Comparison of ENCODE assay signal across 8 cellular contexts in the genomic region with DNA sequence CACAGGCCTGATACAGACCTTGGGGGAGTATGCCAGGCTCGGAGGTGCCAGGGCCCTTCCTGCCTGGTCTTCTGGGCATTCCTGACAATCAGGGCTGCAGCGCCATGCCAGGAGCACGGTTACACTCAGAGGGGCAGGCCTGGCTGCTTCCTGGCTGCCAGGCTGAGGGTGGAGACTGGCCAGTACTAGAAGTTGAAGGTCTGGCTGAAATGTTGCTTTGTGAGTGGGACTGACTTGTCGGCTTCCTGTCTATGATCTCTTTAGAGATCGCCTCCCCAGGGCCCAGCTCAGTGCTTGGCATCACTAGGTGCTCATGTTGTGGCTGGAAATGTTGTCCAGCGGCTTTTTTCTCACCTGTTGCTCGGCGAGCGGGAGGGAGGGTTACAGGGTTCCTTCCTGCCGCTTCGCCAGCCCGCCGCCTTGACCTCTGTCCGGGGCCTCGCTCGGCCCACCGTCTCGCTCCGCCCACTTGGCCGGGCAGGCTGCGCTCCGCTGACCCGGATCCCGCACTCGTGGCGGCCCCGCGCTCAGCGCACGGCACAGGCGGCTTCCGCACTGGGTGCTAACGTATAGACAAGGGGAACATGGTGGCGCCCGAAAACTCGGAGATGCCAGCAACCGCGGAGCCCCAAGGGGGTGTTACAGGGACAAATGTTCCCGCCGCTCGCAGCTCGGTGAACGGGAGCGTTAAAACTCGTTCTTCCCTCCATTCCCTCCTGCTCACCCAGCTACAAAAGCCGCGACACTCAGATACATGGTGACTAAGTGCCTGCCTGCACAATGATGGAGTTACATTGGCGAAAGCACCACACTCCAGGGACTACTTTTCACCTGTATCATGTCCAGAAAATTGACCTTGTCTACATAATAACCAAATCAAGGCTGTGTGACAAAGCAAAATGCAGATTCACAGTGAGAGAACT. TPM values are rescaled to one million over a fixed set of nuclear protein-coding genes. Genes with fewer than 3 reads are reported as not detected.
DNase-seq lines count a peak whose midpoint lies in the region; ATAC-seq and TF ChIP-seq lines count a peak whose summit lies in the region.

No MANE protein-coding gene starts in this region.

- peaks cover 9% of the 10 kb centered on the region for H3K36me3 Mint-ChIP-seq in activated T-cell treated with anti-CD3 and anti-CD28 coated beads, Interleukin-2, amount 50 U/mL, for 4 hours (ENCODE audit: insufficient read depth)
- H3K36me3 Mint-ChIP-seq in stimulated activated naive B cell treated with anti-CD40 and anti-IgM and Interleukin-4, amounts not matched to agents 10 μg/mL and 1 μg/mL and 100 μg/mL, for 72 hours: peaks cover 0 to 6% of the 10 kb centered on the region in 2 donors

- H3K4me3 ChIP-seq in astrocyte of the cerebellum (ENCODE audit: low read depth, low read length): peak overlapping the region; percentile 26

- peaks cover 13% of the 10 kb centered on the region for H3K4me1 Mint-ChIP-seq in activated T-cell treated with anti-CD3 and anti-CD28 coated beads, Interleukin-2, amount 50 U/mL, for 4 hours (ENCODE audit: low read depth)
- peaks cover 14 to 20% of the 10 kb centered on the region in 2 donors for H3K4me1 Mint-ChIP-seq in stimulated activated naive B cell treated with anti-CD40 and anti-IgM and Interleukin-4, amounts not matched to agents 10 μg/mL and 1 μg/mL and 100 μg/mL, for 72 hours

- H3K9me3 Mint-ChIP-seq in activated T-cell treated with anti-CD3 and anti-CD28 coated beads, Interleukin-2, amount 50 U/mL, for 4 hours: no peaks in the 10 kb centered on the region
- H3K9me3 Mint-ChIP-seq in stimulated activated naive B cell treated with anti-CD40 and anti-IgM and Interleukin-4, amounts not matched to agents 10 μg/mL and 1 μg/mL and 100 μg/mL, for 72 hours: no peaks in the 10 kb centered on the region

- ATAC-seq in activated T-cell treated with anti-CD3 and anti-CD28 coated beads, Interleukin-2, amount 50 U/mL, for 4 hours: peak; percentile 38 to 53
- peak; percentile 75 for ATAC-seq in HG02970 (IDR thresholded peaks at IDR 0.05; ENCODE audit: low FRiP score, unreplicated experiment)
- peak; percentile 86 to 89 for ATAC-seq in stimulated activated naive B cell treated with anti-CD40 and anti-IgM and Interleukin-4, amounts not matched to agents 10 μg/mL and 1 μg/mL and 100 μg/mL, for 72 hours (replicated peaks)

- peaks cover 2% of the 10 kb centered on the region for H3K27me3 Mint-ChIP-seq in activated T-cell treated with anti-CD3 and anti-CD28 coated beads, Interleukin-2, amount 50 U/mL, for 4 hours (ENCODE audit: low read depth)
- no peaks in the 10 kb centered on the region for H3K27me3 Mint-ChIP-seq in stimulated activated naive B cell treated with anti-CD40 and anti-IgM and Interleukin-4, amounts not matched to agents 10 μg/mL and 1 μg/mL and 100 μg/mL, for 72 hours

- TF ChIP-seq CTCF in astrocyte of the cerebellum (IDR thresholded peaks at IDR 0.05; ENCODE audit: low read depth, low read length, missing control alignments): no peak

- DNase-seq in activated T-cell treated with anti-CD3 and anti-CD28 coated beads, Interleukin-2, amount 50 U/mL, for 4 hours: no peak
- DNase-seq in activated T-cell treated with anti-CD3 and anti-CD28 coated beads for 4 hours: no peak
- no peak for DNase-seq in astrocyte of the cerebellum (ENCODE audit: low read depth)
- DNase-seq in islet precursor cell: peak; percentile 77
- DNase-seq in stimulated activated naive B cell treated with anti-CD40 and anti-IgM and Interleukin-4, amounts not matched to agents 10 μg/mL and 1 μg/mL and 100 μg/mL, for 72 hours: peak; percentile 43
- no peak for DNase-seq in globus pallidus (ENCODE audit: low spot score)
- DNase-seq in RKO (ENCODE audit: low spot score): no peak

- in situ Hi-C loops in astrocyte of the cerebellum (cut with HindIII; ENCODE audit: low sequenced_read_pairs): loop anchor here (10.0 kb wide), 2 partner anchors 65 to 85 kb away; no protein-coding TSS in a partner anchor

- H3K27ac Mint-ChIP-seq in stimulated activated naive B cell treated with anti-CD40 and anti-IgM and Interleukin-4, amounts not matched to agents 10 μg/mL and 1 μg/mL and 100 μg/mL, for 72 hours: peak overlapping the region; percentile 48

- peak overlapping the region; percentile 57 for H3K4me3 Mint-ChIP-seq in activated T-cell treated with anti-CD3 and anti-CD28 coated beads, Interleukin-2, amount 50 U/mL, for 4 hours
- peak overlapping the region; percentile 74 to 77 for H3K4me3 Mint-ChIP-seq in stimulated activated naive B cell treated with anti-CD40 and anti-IgM and Interleukin-4, amounts not matched to agents 10 μg/mL and 1 μg/mL and 100 μg/mL, for 72 hours

RNA-seq across cellular contexts. Expression of gene PAPLN, which starts 32.7 kb away (rescaled TPM):
- total RNA-seq in activated T-cell treated with anti-CD3 and anti-CD28 coated beads, Interleukin-2, amount 50 U/mL, for 4 hours: under 1 TPM; 0.08 to 0.19 (median 0.18) TPM

Comparison
In these comparisons a context has a peak if more than half of its experiments do, and no peak if none do; other contexts are left out.
1. DNase-seq: peak in islet precursor cell (single experiment) and stimulated activated naive B cell treated with anti-CD40 and anti-IgM and Interleukin-4, amounts not matched to agents 10 μg/mL and 1 μg/mL and 100 μg/mL, for 72 hours (single experiment); none in activated T-cell treated with anti-CD3 and anti-CD28 coated beads, Interleukin-2, amount 50 U/mL, for 4 hours (single experiment), activated T-cell treated with anti-CD3 and anti-CD28 coated beads for 4 hours (single experiment), astrocyte of the cerebellum (single experiment), globus pallidus (single experiment) and RKO (single experiment).
2. Peak in every context shown above with its lines, with median percentiles within 50 percentile points of each other: ATAC-seq.